In genomic region chr3:65033577-65033976, GRCh38 we compare ENCODE assay signal across 22 cellular contexts.
DNase-seq lines count a peak whose midpoint lies in the region; ATAC-seq, FAIRE-seq and TF ChIP-seq lines count a peak whose summit lies in the region.
"Had no signal": no experiment of that assay in that cellular context is flagged by ENCODE, and none has a peak within 500 bp of the region (broad histone marks: within the 10 kb centered on the region; RNA-seq: fewer than 3 reads in every experiment).

No MANE protein-coding gene starts in this region.

- H3K36me3 Mint-ChIP-seq in astrocyte (ENCODE audit: low read depth, unreplicated experiment): no peaks in the 10 kb centered on the region

- no TSS peak for BruUV-seq in PC-9 (replicated peaks; lab: Mats Ljungman, UMichigan)

- no peak overlapping the region for H3K4me3 ChIP-seq in SK-N-SH (ENCODE audit: low read depth in 2 of 2, low read length in 1 of 2)
- no peak overlapping the region for H3K4me3 ChIP-seq in astrocyte (ENCODE audit: insufficient read depth, low read depth, low read length)
- H3K4me3 ChIP-seq in mesodermal cell (ENCODE audit: extremely low read depth, insufficient read depth, low read length, poor library complexity, severe bottlenecking): no peak overlapping the region
- no peak overlapping the region for H3K4me3 ChIP-seq in PC-9
- H3K4me3 ChIP-seq: SJSA1 had no signal

- H3K27me3 Mint-ChIP-seq in astrocyte (ENCODE audit: low read depth, unreplicated experiment): no peaks in the 10 kb centered on the region

- no peak overlapping the region for H2AFZ ChIP-seq in SK-N-SH (ENCODE audit: low read depth)
- H2AFZ ChIP-seq in astrocyte (ENCODE audit: low read depth, low read length): no peak overlapping the region
- no peak overlapping the region for H2AFZ ChIP-seq in PC-9

- no peak for TF ChIP-seq EP300 in SK-N-SH (IDR thresholded peaks at IDR 0.05; ENCODE audit: borderline replicate concordance in 1 of 2, low read depth in 1 of 2, low read length in 1 of 2)

- H3K9me3 Mint-ChIP-seq in astrocyte (ENCODE audit: unreplicated experiment): peaks cover 2% of the 10 kb centered on the region

- peak overlapping the region; percentile 92 for H3K27ac Mint-ChIP-seq in astrocyte (ENCODE audit: unreplicated experiment)
- H3K27ac Mint-ChIP-seq: HFFc6 had no signal

- H3K79me2 ChIP-seq in SK-N-SH (ENCODE audit: insufficient read depth) (no peaks in the 10 kb centered on the region), astrocyte (ENCODE audit: insufficient read depth, low read length) (no peaks in the 10 kb centered on the region), PC-9 (ENCODE audit: low read depth) (no peaks in the 10 kb centered on the region)

- no peak for ATAC-seq in SK-N-SH treated with all-trans-retinoic acid at 6 μM for 48 hours
- ATAC-seq in left colon: no peak
- no peak for ATAC-seq in omental fat pad (ENCODE audit: low FRiP score)

- no peaks in the 10 kb centered on the region for H3K9me2 ChIP-seq in SK-N-SH
- no peaks in the 10 kb centered on the region for H3K9me2 ChIP-seq in PC-9 (ENCODE audit: insufficient read depth)

- H3K4me3 Mint-ChIP-seq in astrocyte (ENCODE audit: unreplicated experiment): no peak overlapping the region
- H3K4me3 Mint-ChIP-seq: HFFc6 had no signal

- peaks cover 23% of the 10 kb centered on the region for H3K4me1 Mint-ChIP-seq in astrocyte (ENCODE audit: low read depth, unreplicated experiment)

- H3K9ac ChIP-seq in SK-N-SH (no peak overlapping the region), astrocyte (ENCODE audit: low read length) (no peak overlapping the region)

- H3K36me3 ChIP-seq in SK-N-SH (replicated peaks in 1 of 2; ENCODE audit: control insufficient read depth in 1 of 2, insufficient read depth in 2 of 2, low read length in 1 of 2): no peaks in the 10 kb centered on the region
- no peaks in the 10 kb centered on the region for H3K36me3 ChIP-seq in astrocyte (ENCODE audit: insufficient read depth, low read length)
- H3K36me3 ChIP-seq in mesodermal cell (ENCODE audit: control insufficient read depth, insufficient read depth, low read length): no peaks in the 10 kb centered on the region
- H3K36me3 ChIP-seq in PC-9 (ENCODE audit: low read depth): no peaks in the 10 kb centered on the region
- H3K36me3 ChIP-seq: SJSA1 had no signal

- CTCF ChIA-PET in SK-N-SH (lab: Yijun Ruan, JAX): interaction anchor here (1.0 kb wide), 1 partner anchor 7 kb away, joined by 3 read pairs; no protein-coding TSS in a partner anchor
- CTCF ChIA-PET in PC-9 (lab: Charles Lee): no interaction called here

- H3K27ac ChIP-seq in SK-N-SH (ENCODE audit: low read depth in 2 of 2, low read length in 1 of 2): no peak overlapping the region
- H3K27ac ChIP-seq in astrocyte (ENCODE audit: low read depth, low read length): no peak overlapping the region
- peak overlapping the region; percentile 48 for H3K27ac ChIP-seq in mesodermal cell (ENCODE audit: low read depth, low read length, severe bottlenecking)
- no peak overlapping the region for H3K27ac ChIP-seq in PC-9
- H3K27ac ChIP-seq: 22Rv1, SJSA1 had no signal

- H3K9me3 ChIP-seq in SK-N-SH (no peaks in the 10 kb centered on the region), astrocyte (ENCODE audit: insufficient read depth, low read depth, low read length) (no peaks in the 10 kb centered on the region), mesodermal cell (ENCODE audit: control insufficient read depth, low read length) (no peaks in the 10 kb centered on the region), PC-9 (ENCODE audit: insufficient read depth, low read depth) (no peaks in the 10 kb centered on the region; the same call in 1 of the 2 replicates)
- H3K9me3 ChIP-seq: SJSA1 had no signal

- intact Hi-C loops in left colon (cut with DNase I, micrococcal nuclease) (no loop called here), PC-9 (cut with micrococcal nuclease; ENCODE audit: unreplicated experiment) (loop anchor here (5.0 kb wide), 1 partner anchor 346 kb away; the partner anchor contains the start of gene ADAMTS9)

- H3K4me1 ChIP-seq in SK-N-SH (ENCODE audit: control insufficient read depth in 1 of 2, insufficient read depth in 2 of 2, low read depth in 1 of 2, low read length in 1 of 2): peaks cover 0 to 4% of the 10 kb centered on the region in 2 experiments; a peak in 3 of 4 replicates
- peaks cover 11% of the 10 kb centered on the region for H3K4me1 ChIP-seq in astrocyte (ENCODE audit: insufficient read depth, low read length)
- H3K4me1 ChIP-seq in mesodermal cell (ENCODE audit: control insufficient read depth, insufficient read depth, low read length, poor library complexity, severe bottlenecking): peaks cover 43% of the 10 kb centered on the region
- H3K4me1 ChIP-seq in PC-9 (replicated peaks; ENCODE audit: insufficient read depth): peaks cover 15% of the 10 kb centered on the region; the same call in 1 of the 2 replicates

- TF ChIP-seq CTCF in SK-N-SH (IDR thresholded peaks at IDR 0.05): no peak
- no peak for TF ChIP-seq CTCF in astrocyte (IDR thresholded peaks at IDR 0.05; ENCODE audit: insufficient read depth, low read depth, low read length)
- TF ChIP-seq CTCF in PC-9 (conservative IDR thresholded peaks at IDR 0.05): no peak
- no peak for TF ChIP-seq CTCF in omental fat pad (IDR thresholded peaks at IDR 0.05)

- no peak for FAIRE-seq in astrocyte (lab: Jason Lieb, UNC)
- FAIRE-seq: GM12891, GM18507 had no signal

- H3K27me3 ChIP-seq in SK-N-SH (ENCODE audit: insufficient read depth) (no peaks in the 10 kb centered on the region), astrocyte (ENCODE audit: insufficient read depth, low read length) (no peaks in the 10 kb centered on the region), PC-9 (ENCODE audit: insufficient read depth, low read depth) (no peaks in the 10 kb centered on the region)
- H3K27me3 ChIP-seq: SJSA1 had no signal

- no peaks in the 10 kb centered on the region for H4K20me1 ChIP-seq in SK-N-SH (ENCODE audit: insufficient read depth)
- H4K20me1 ChIP-seq in astrocyte (ENCODE audit: insufficient read depth, low read length): no peaks in the 10 kb centered on the region
- no peaks in the 10 kb centered on the region for H4K20me1 ChIP-seq in PC-9 (ENCODE audit: insufficient read depth)

- no peak for TF ChIP-seq RAD21 in SK-N-SH (IDR thresholded peaks at IDR 0.05; ENCODE audit: low read length)

- 49% methylated on average over 2 of the region's 2 CpGs for WGBS in SK-N-SH (ENCODE audit: low lambda C conversion rate)
- WGBS in mesodermal cell (ENCODE audit: insufficient coverage in 2 of 2), 2 experiments: 100% methylated on average over 1 of the region's 2 CpGs; no CpG with 5 or more reads in 1 of the 2 experiments

- no peak for DNase-seq in SK-N-SH
- no peak for DNase-seq in astrocyte (ENCODE audit: low read depth)
- DNase-seq in left colon: no peak
- no peak for DNase-seq in PC-9
- no peak for DNase-seq in NCI-H1930 (lab: John Stamatoyannopoulos, UW)
- DNase-seq in omental fat pad (ENCODE audit: low spot score): no peak
- DNase-seq: C1 segment of cervical spinal cord, DMS79 treated with DMSO at 0.1 percent for 48 hours, GDM1, HFFc6, Karpas-422, MM.1S, NCI-H1105, NCI-H1694, NCI-H2107, OCI-M1 had no signal

- peaks cover 8% of the 10 kb centered on the region for H3F3A ChIP-seq in SK-N-SH (replicated peaks; ENCODE audit: insufficient read depth)
- peaks cover 15% of the 10 kb centered on the region for H3F3A ChIP-seq in PC-9 (ENCODE audit: insufficient read depth, low read depth)

- POLR2A ChIA-PET in SK-N-SH (lab: Yijun Ruan, JAX): no interaction called here
- POLR2A ChIA-PET in PC-9 (lab: Charles Lee; ENCODE audit: unreplicated experiment): interaction anchor here (0.7 kb wide), 1 partner anchor 486 kb away, joined by 5 read pairs; no protein-coding TSS in a partner anchor

- no peak overlapping the region; the same call in 1 of the 2 replicates for H3K4me2 ChIP-seq in SK-N-SH
- no peak overlapping the region for H3K4me2 ChIP-seq in astrocyte (ENCODE audit: low read length)
- H3K4me2 ChIP-seq in PC-9: no peak overlapping the region

TF ChIP-seq in SK-N-SH, 30 proteins besides CTCF, POLR2A, EP300 and RAD21:
- TF ChIP-seq TCF12 (IDR thresholded peaks at IDR 0.05): peak; percentile 34; the same call in 1 of the 2 replicates
- TF ChIP-seq PBX3 (IDR thresholded peaks at IDR 0.05): 0 out of 2 replicates have a peak, but pooled peaks have one; percentile 5
- no peak for TF ChIP-seq MEF2A (IDR thresholded peaks at IDR 0.05; ENCODE audit: borderline replicate concordance, low read depth)
TF ChIP-seq in SK-N-SH: peak in this region for 2.

TF ChIP-seq in SK-N-SH treated with all-trans-retinoic acid at 6 μM for 48 hours, 23 proteins besides CTCF, POLR2A, EP300 and RAD21:
- TF ChIP-seq TCF4 (CRISPR knock-in tag; IDR thresholded peaks at IDR 0.05; ENCODE audit: borderline replicate concordance): no peak
TF ChIP-seq in SK-N-SH treated with all-trans-retinoic acid at 6 μM for 48 hours: peak in this region for 0.
